2 cellular contexts compared by ENCODE assay signal in the genomic region with DNA sequence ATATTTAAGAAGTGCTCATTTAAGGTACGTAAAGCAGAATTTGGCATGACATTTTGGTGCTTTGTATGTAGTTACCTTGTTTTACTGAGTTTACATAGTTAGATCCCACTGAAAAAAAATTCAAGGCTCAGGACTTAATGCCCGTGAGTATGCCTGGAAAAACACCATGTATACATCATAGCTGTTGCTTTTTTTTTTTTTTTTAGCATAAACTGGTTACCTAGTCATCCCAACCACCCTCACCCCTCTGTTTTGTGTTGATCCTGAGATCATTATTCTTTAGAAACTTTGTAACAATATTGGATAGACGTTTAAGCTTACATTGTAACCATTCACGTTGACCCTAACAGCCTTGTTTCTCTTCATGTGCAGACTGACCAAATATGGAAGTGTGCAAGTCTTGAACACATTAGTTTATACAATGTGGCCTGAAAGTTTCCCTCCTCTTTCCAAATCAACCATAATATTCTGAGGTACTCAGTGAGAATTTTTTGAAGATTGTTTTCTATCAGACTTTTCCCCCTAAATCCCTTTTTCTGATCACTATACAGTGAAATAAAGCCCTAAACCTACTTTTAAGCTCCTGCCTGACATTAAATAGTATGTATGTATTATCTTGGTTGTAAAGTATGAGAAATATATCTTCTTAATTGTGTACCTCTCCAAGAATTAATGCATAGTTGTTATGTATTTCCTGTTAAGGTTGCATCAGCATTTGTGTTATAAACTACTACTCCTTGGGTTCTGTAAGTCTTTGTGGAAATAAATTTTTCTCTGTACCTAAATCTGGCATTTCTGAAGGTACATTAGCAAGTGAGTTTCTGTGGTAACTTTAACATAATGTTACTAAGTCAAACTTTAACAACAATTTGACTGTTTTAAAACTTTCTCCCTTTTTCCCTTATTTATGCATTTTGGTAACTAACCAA.
A peak's percentile ranks its signal among the peaks of the same experiment; 100 is the strongest.
TF ChIP-seq lines count a peak whose summit lies in the region.

No MANE protein-coding gene starts in this region.

TF ChIP-seq in GM23338, 12 proteins besides CTCF, POLR2A, EP300 and RAD21 (continues in another document):
- TF ChIP-seq EZH2 (IDR thresholded peaks at IDR 0.05; ENCODE audit: low read depth, unreplicated experiment), result no peak
- no peak for TF ChIP-seq CREB1 (CRISPR knock-in tag; IDR thresholded peaks at IDR 0.05; ENCODE audit: low read depth)
- TF ChIP-seq ZNF331 (CRISPR knock-in tag; IDR thresholded peaks at IDR 0.05; ENCODE audit: low read depth), result no peak
- TF ChIP-seq ZNF114 (CRISPR knock-in tag; IDR thresholded peaks at IDR 0.05), result no peak
- no peak for TF ChIP-seq REST (IDR thresholded peaks at IDR 0.05; ENCODE audit: unreplicated experiment)
- no peak for TF ChIP-seq NANOG (IDR thresholded peaks at IDR 0.05; ENCODE audit: borderline replicate concordance)
- TF ChIP-seq, protein P1, sequence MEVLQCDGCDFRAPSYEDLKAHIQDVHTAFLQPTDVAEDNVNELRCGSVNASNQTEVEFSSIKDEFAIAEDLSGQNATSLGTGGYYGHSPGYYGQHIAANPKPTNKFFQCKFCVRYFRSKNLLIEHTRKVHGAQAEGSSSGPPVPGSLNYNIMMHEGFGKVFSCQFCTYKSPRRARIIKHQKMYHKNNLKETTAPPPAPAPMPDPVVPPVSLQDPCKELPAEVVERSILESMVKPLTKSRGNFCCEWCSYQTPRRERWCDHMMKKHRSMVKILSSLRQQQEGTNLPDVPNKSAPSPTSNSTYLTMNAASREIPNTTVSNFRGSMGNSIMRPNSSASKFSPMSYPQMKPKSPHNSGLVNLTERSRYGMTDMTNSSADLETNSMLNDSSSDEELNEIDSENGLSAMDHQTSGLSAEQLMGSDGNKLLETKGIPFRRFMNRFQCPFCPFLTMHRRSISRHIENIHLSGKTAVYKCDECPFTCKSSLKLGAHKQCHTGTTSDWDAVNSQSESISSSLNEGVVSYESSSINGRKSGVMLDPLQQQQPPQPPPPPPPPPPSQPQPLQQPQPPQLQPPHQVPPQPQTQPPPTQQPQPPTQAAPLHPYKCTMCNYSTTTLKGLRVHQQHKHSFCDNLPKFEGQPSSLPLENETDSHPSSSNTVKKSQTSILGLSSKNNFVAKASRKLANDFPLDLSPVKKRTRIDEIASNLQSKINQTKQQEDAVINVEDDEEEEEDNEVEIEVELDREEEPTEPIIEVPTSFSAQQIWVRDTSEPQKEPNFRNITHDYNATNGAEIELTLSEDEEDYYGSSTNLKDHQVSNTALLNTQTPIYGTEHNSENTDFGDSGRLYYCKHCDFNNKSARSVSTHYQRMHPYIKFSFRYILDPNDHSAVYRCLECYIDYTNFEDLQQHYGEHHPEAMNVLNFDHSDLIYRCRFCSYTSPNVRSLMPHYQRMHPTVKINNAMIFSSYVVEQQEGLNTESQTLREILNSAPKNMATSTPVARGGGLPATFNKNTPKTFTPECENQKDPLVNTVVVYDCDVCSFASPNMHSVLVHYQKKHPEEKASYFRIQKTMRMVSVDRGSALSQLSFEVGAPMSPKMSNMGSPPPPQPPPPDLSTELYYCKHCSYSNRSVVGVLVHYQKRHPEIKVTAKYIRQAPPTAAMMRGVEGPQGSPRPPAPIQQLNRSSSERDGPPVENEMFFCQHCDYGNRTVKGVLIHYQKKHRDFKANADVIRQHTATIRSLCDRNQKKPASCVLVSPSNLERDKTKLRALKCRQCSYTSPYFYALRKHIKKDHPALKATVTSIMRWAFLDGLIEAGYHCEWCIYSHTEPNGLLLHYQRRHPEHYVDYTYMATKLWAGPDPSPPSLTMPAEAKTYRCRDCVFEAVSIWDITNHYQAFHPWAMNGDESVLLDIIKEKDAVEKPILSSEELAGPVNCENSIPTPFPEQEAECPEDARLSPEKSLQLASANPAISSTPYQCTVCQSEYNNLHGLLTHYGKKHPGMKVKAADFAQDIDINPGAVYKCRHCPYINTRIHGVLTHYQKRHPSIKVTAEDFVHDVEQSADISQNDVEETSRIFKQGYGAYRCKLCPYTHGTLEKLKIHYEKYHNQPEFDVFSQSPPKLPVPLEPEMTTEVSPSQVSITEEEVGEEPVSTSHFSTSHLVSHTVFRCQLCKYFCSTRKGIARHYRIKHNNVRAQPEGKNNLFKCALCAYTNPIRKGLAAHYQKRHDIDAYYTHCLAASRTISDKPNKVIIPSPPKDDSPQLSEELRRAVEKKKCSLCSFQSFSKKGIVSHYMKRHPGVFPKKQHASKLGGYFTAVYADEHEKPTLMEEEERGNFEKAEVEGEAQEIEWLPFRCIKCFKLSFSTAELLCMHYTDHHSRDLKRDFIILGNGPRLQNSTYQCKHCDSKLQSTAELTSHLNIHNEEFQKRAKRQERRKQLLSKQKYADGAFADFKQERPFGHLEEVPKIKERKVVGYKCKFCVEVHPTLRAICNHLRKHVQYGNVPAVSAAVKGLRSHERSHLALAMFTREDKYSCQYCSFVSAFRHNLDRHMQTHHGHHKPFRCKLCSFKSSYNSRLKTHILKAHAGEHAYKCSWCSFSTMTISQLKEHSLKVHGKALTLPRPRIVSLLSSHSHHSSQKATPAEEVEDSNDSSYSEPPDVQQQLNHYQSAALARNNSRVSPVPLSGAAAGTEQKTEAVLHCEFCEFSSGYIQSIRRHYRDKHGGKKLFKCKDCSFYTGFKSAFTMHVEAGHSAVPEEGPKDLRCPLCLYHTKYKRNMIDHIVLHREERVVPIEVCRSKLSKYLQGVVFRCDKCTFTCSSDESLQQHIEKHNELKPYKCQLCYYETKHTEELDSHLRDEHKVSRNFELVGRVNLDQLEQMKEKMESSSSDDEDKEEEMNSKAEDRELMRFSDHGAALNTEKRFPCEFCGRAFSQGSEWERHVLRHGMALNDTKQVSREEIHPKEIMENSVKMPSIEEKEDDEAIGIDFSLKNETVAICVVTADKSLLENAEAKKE (CRISPR knock-in tag; IDR thresholded peaks at IDR 0.05), result no peak
- no peak for TF ChIP-seq EZH2phosphoT487 (IDR thresholded peaks at IDR 0.05; ENCODE audit: unreplicated experiment)

TF ChIP-seq in GM12878, 131 proteins besides CTCF, POLR2A, EP300 and RAD21:
- TF ChIP-seq, protein P2, sequence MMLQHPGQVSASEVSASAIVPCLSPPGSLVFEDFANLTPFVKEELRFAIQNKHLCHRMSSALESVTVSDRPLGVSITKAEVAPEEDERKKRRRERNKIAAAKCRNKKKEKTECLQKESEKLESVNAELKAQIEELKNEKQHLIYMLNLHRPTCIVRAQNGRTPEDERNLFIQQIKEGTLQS (IDR thresholded peaks at IDR 0.05; ENCODE audit: borderline replicate concordance, extremely low read depth, low read depth, low read length), result no peak
- no peak for TF ChIP-seq PML (IDR thresholded peaks at IDR 0.05; ENCODE audit: low read length)
- TF ChIP-seq ZNF592 (IDR thresholded peaks at IDR 0.05), result no peak
- TF ChIP-seq IRF4 (IDR thresholded peaks at IDR 0.05; ENCODE audit: low read depth, low read length), result no peak
- TF ChIP-seq TCF12 (IDR thresholded peaks at IDR 0.05; ENCODE audit: low read depth, low read length), result no peak
- TF ChIP-seq SRF (IDR thresholded peaks at IDR 0.05; ENCODE audit: low read depth in 2 of 2, low read length in 2 of 2), result 0 out of 4 replicates have a peak, but pooled peaks of 1 of the 2 experiments have one; percentile 40
- no peak for TF ChIP-seq YBX1 (IDR thresholded peaks at IDR 0.05)
- no peak for TF ChIP-seq SREBF1 (IDR thresholded peaks at IDR 0.05; ENCODE audit: low read length)
- no peak for TF ChIP-seq BACH1 (IDR thresholded peaks at IDR 0.05; ENCODE audit: borderline replicate concordance)
- TF ChIP-seq CREB1 (IDR thresholded peaks at IDR 0.05; ENCODE audit: low read depth), result no peak
- peak; percentile 78 for TF ChIP-seq ZNF384 (IDR thresholded peaks at IDR 0.05; ENCODE audit: borderline replicate concordance, low read depth, low read length)
- TF ChIP-seq LARP7 (IDR thresholded peaks at IDR 0.05), result no peak
- TF ChIP-seq SMC3 (IDR thresholded peaks at IDR 0.05; ENCODE audit: borderline replicate concordance, low read length), result no peak
- TF ChIP-seq, protein P3, sequence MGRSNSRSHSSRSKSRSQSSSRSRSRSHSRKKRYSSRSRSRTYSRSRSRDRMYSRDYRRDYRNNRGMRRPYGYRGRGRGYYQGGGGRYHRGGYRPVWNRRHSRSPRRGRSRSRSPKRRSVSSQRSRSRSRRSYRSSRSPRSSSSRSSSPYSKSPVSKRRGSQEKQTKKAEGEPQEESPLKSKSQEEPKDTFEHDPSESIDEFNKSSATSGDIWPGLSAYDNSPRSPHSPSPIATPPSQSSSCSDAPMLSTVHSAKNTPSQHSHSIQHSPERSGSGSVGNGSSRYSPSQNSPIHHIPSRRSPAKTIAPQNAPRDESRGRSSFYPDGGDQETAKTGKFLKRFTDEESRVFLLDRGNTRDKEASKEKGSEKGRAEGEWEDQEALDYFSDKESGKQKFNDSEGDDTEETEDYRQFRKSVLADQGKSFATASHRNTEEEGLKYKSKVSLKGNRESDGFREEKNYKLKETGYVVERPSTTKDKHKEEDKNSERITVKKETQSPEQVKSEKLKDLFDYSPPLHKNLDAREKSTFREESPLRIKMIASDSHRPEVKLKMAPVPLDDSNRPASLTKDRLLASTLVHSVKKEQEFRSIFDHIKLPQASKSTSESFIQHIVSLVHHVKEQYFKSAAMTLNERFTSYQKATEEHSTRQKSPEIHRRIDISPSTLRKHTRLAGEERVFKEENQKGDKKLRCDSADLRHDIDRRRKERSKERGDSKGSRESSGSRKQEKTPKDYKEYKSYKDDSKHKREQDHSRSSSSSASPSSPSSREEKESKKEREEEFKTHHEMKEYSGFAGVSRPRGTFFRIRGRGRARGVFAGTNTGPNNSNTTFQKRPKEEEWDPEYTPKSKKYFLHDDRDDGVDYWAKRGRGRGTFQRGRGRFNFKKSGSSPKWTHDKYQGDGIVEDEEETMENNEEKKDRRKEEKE (IDR thresholded peaks at IDR 0.05), result no peak
- no peak for TF ChIP-seq SIN3A (IDR thresholded peaks at IDR 0.05; ENCODE audit: low read depth, low read length)
